Comparison of ENCODE assay signal across 26 cellular contexts in genomic region chr2:24022975-24023575, GRCh38. TPM values are rescaled to one million over a fixed set of nuclear protein-coding genes. Genes with fewer than 3 reads are reported as not detected.
"Had no signal": no experiment of that assay in that cellular context is flagged by ENCODE, and none has a peak within 500 bp of the region (broad histone marks: within the 10 kb centered on the region; RNA-seq: fewer than 3 reads in every experiment).

No MANE protein-coding gene starts in this region.

- H3K36me3 ChIP-seq: adrenal gland, breast epithelium had no signal

- H3K27ac ChIP-seq: adrenal gland, breast epithelium, RWPE1, SJCRH30 had no signal

- H3K27me3 ChIP-seq: adrenal gland, breast epithelium, SJCRH30 had no signal

- DNase-seq: activated CD4-positive, alpha-beta T cell treated with anti-CD3 and anti-CD28 coated beads for 48 hours; activated CD4-positive, alpha-beta T cell treated with anti-CD3 and anti-CD28 coated beads, Interleukin-2, amount 50 U/mL, for 4 hours; activated CD4-positive, CD25-positive, alpha-beta regulatory T cell treated with anti-CD3 and anti-CD28 coated beads, Interleukin-2, amount 50 U/mL, for 72 hours; activated CD8-positive, alpha-beta T cell treated with anti-CD3 and anti-CD28 coated beads, Interleukin-2, amount 10 ng/mL, durations not matched to agents 7 days and 5 days; activated naive CD4-positive, alpha-beta T cell treated with anti-CD3 and anti-CD28 coated beads, Interleukin-2, amount 50 U/mL, for 16 hours; activated naive CD8-positive, alpha-beta T cell treated with anti-CD3 and anti-CD28 coated beads, Interleukin-2, amount 10 ng/mL, durations not matched to agents 7 days and 5 days; activated T-cell treated with anti-CD3 and anti-CD28 coated beads, Interleukin-2, amount 50 U/mL, for 1 hour; adrenal gland; anterior cingulate cortex; caudate nucleus; Karpas-422; NCI-H1048; NCI-H146; NCI-H1930; NCI-H345; NCI-H510A; NCI-H526 treated with DMSO at 0.1 percent for 48 hours; NK-92 treated with Interleukin-12 subunit alpha and Interleukin-12 subunit beta, amount 100 ng/mL, for 24 hours; OCI-M1; Right ventricle myocardium superior; SJCRH30; SK-N-SH; SW 1271 had no signal

- H3K4me3 ChIP-seq: adrenal gland, breast epithelium, SJCRH30 had no signal

- H3K4me2 ChIP-seq: SK-N-SH had no signal

- H3K9me3 ChIP-seq: adrenal gland, breast epithelium, SJCRH30, SK-N-SH had no signal

- H3K9ac ChIP-seq: SK-N-SH had no signal

- H3K4me1 ChIP-seq: adrenal gland, breast epithelium, SJCRH30 had no signal

- ATAC-seq: activated CD8-positive, alpha-beta T cell treated with anti-CD3 and anti-CD28 coated beads, Interleukin-2, amount 10 ng/mL, durations not matched to agents 7 days and 5 days; Panc1 had no signal

RNA-seq across cellular contexts. Expression of gene MFSD2B, which starts 13.2 kb away (rescaled TPM):
- total RNA-seq: activated naive CD8-positive, alpha-beta T cell treated with anti-CD3 and anti-CD28 coated beads, Interleukin-2, amount 10 ng/mL, durations not matched to agents 7 days and 5 days; breast epithelium; Right ventricle myocardium superior; SJCRH30 had no signal
- polyA plus RNA-seq: SK-N-SH had no signal
